ENCODE assay signal across 1 cellular context in genomic region chr1:77759090-77760028, GRCh38.
TF ChIP-seq lines count a peak whose summit lies in the region.

Gene USP33, minus strand, starts transcription at chr1:77759852. Its CDS starts 18,155 bp downstream, at chr1:77741697.

TF ChIP-seq in K562, 482 proteins besides CTCF, POLR2A, EP300 and RAD21 (continued from another document and continues in another):
- TF ChIP-seq CUX1 (CRISPR knock-in tag; IDR thresholded peaks at IDR 0.05) (no peak), POLR3A (IDR thresholded peaks at IDR 0.05; ENCODE audit: borderline replicate concordance, extremely low read depth, insufficient read depth, insufficient read length) (no peak), SIN3A (IDR thresholded peaks at IDR 0.05; ENCODE audit: borderline replicate concordance in 2 of 2, control insufficient read depth in 1 of 2, low read depth in 2 of 2, low read length in 2 of 2) (peak in 1 of 2 experiments; percentile 63; a peak in 1 of 4 replicates), FOSL1 (tag; conservative IDR thresholded peaks at IDR 0.05) (no peak), RBM14 (IDR thresholded peaks at IDR 0.05; ENCODE audit: borderline replicate concordance, insufficient read depth, low read depth, low read length) (0 out of 2 replicates have a peak, but pooled peaks have one; percentile 57), NR2F6 (CRISPR knock-in tag; IDR thresholded peaks at IDR 0.05) (no peak), EGR1 (conservative IDR thresholded peaks at IDR 0.05) (peak; percentile 47), ELF2 (CRISPR knock-in tag; IDR thresholded peaks at IDR 0.05) (peak; percentile 71), NR2C1 (IDR thresholded peaks at IDR 0.05) (no peak), NR2C1 (tag; IDR thresholded peaks at IDR 0.05) (no peak), DNMT1 (IDR thresholded peaks at IDR 0.05) (no peak), ETV5 (CRISPR knock-in tag; IDR thresholded peaks at IDR 0.05; ENCODE audit: low read depth) (peak; percentile 92), SMARCB1 (IDR thresholded peaks at IDR 0.05; ENCODE audit: insufficient read length, low read depth) (no peak), HMBOX1 (IDR thresholded peaks at IDR 0.05) (no peak), SMARCE1 (IDR thresholded peaks at IDR 0.05) (no peak; the same call in none of the 2 replicates), ESRRA (IDR thresholded peaks at IDR 0.05; ENCODE audit: borderline replicate concordance, low read depth) (no peak; the same call in 1 of the 2 replicates), FOXA1 (IDR thresholded peaks at IDR 0.05; ENCODE audit: borderline replicate concordance) (no peak), ZC3H4 (CRISPR knock-in tag; IDR thresholded peaks at IDR 0.05; ENCODE audit: borderline replicate concordance) (no peak), FOXK2 (conservative IDR thresholded peaks at IDR 0.05 in 1 of 2, IDR thresholded peaks at IDR 0.05 in 1 of 2; ENCODE audit: low read depth in 2 of 2) (peak in 1 of 2 experiments; percentile 17; a peak in 1 of 4 replicates), CHD2 (IDR thresholded peaks at IDR 0.05; ENCODE audit: low read depth, low read length) (no peak), ZNF175 (CRISPR knock-in tag; IDR thresholded peaks at IDR 0.05; ENCODE audit: low read depth) (no peak), THRA (IDR thresholded peaks at IDR 0.05) (no peak), MIER1 (IDR thresholded peaks at IDR 0.05; ENCODE audit: low read depth) (no peak), BRF2 (IDR thresholded peaks at IDR 0.05; ENCODE audit: borderline replicate concordance, insufficient read depth, insufficient read length) (no peak), ARHGAP35 (IDR thresholded peaks at IDR 0.05; ENCODE audit: partially characterized antibody) (no peak), RHOXF2B (CRISPR knock-in tag; conservative IDR thresholded peaks at IDR 0.05) (no peak), CHD7 (IDR thresholded peaks at IDR 0.05; ENCODE audit: low read depth, low read length) (no peak)
- TF ChIP-seq, protein P1, sequence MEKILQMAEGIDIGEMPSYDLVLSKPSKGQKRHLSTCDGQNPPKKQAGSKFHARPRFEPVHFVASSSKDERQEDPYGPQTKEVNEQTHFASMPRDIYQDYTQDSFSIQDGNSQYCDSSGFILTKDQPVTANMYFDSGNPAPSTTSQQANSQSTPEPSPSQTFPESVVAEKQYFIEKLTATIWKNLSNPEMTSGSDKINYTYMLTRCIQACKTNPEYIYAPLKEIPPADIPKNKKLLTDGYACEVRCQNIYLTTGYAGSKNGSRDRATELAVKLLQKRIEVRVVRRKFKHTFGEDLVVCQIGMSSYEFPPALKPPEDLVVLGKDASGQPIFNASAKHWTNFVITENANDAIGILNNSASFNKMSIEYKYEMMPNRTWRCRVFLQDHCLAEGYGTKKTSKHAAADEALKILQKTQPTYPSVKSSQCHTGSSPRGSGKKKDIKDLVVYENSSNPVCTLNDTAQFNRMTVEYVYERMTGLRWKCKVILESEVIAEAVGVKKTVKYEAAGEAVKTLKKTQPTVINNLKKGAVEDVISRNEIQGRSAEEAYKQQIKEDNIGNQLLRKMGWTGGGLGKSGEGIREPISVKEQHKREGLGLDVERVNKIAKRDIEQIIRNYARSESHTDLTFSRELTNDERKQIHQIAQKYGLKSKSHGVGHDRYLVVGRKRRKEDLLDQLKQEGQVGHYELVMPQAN (IDR thresholded peaks at IDR 0.05; ENCODE audit: borderline replicate concordance): peak; percentile 66
- TF ChIP-seq, protein P2, sequence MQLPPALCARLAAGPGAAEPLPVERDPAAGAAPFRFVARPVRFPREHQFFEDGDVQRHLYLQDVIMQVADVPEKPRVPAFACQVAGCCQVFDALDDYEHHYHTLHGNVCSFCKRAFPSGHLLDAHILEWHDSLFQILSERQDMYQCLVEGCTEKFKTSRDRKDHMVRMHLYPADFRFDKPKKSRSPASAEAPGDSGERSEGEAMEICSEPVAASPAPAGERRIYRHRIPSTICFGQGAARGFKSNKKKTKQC (CRISPR knock-in tag; IDR thresholded peaks at IDR 0.05): peak; percentile 80; the same call in 1 of the 2 replicates
- TF ChIP-seq, protein P3, sequence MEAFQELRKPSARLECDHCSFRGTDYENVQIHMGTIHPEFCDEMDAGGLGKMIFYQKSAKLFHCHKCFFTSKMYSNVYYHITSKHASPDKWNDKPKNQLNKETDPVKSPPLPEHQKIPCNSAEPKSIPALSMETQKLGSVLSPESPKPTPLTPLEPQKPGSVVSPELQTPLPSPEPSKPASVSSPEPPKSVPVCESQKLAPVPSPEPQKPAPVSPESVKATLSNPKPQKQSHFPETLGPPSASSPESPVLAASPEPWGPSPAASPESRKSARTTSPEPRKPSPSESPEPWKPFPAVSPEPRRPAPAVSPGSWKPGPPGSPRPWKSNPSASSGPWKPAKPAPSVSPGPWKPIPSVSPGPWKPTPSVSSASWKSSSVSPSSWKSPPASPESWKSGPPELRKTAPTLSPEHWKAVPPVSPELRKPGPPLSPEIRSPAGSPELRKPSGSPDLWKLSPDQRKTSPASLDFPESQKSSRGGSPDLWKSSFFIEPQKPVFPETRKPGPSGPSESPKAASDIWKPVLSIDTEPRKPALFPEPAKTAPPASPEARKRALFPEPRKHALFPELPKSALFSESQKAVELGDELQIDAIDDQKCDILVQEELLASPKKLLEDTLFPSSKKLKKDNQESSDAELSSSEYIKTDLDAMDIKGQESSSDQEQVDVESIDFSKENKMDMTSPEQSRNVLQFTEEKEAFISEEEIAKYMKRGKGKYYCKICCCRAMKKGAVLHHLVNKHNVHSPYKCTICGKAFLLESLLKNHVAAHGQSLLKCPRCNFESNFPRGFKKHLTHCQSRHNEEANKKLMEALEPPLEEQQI (IDR thresholded peaks at IDR 0.05): no peak
